In the genomic region with DNA sequence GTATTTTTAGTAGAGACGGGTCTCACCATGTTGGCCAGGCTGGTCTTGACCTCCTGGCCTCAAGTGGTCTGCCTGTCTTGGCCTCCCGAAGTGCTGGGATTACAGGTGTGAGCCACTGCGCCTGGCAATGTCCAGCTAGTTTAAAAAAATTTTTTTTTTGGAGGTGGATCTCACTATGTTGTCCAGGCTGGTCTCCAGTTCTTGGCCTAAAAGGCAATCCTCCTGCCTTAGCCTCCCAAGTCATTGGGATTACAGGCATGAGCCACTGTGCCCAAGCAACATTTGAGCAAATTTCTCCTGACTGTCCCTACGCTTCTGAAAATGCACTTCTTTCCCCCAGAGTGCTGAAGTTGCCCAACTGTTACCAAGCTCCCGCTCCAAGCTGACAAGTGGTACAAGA, we compare ENCODE assay signal across 15 cellular contexts. TPM values are rescaled to one million over a fixed set of nuclear protein-coding genes. Genes with fewer than 3 reads are reported as not detected.
DNase-seq lines count a peak whose midpoint lies in the region; ATAC-seq, FAIRE-seq and TF ChIP-seq lines count a peak whose summit lies in the region.
"Had no signal": no experiment of that assay in that cellular context is flagged by ENCODE, and none has a peak within 500 bp of the region (broad histone marks: within the 10 kb centered on the region; RNA-seq: fewer than 3 reads in every experiment).

No MANE protein-coding gene starts in this region.

- H3K4me1 ChIP-seq in breast epithelium (peaks cover 18 to 52% of the 10 kb centered on the region in 2 donors), small intestine (ENCODE audit: control insufficient read depth in 2 of 2, insufficient read depth in 1 of 2, low read depth in 1 of 2, low read length in 1 of 2) (peaks cover 30 to 52% of the 10 kb centered on the region in 2 donors), GM23338 (ENCODE audit: insufficient read depth) (peaks cover 8% of the 10 kb centered on the region; the same call in 1 of the 2 replicates)

- peak overlapping the region; percentile 97 for H3K27ac Mint-ChIP-seq in activated CD4-positive, alpha-beta T cell treated with anti-CD3 and anti-CD28 coated beads for 36 hours
- H3K27ac Mint-ChIP-seq in IgD-negative memory B cell (peak overlapping the region; percentile 59 to 80 (median 63)), GM23338 (no peak overlapping the region)

- no peaks in the 10 kb centered on the region for H3K27me3 Mint-ChIP-seq in activated CD4-positive, alpha-beta T cell treated with anti-CD3 and anti-CD28 coated beads for 36 hours
- H3K27me3 Mint-ChIP-seq in IgD-negative memory B cell (no peaks in the 10 kb centered on the region), GM23338 (ENCODE audit: insufficient read depth, low read depth, poor library complexity) (peaks cover 6% of the 10 kb centered on the region)
- H3K27me3 Mint-ChIP-seq: brain had no signal

- H3K9me3 ChIP-seq in breast epithelium (no peaks in the 10 kb centered on the region), small intestine (ENCODE audit: control insufficient read depth, low read depth) (no peaks in the 10 kb centered on the region)

- peaks cover 81% of the 10 kb centered on the region for H3K36me3 Mint-ChIP-seq in activated CD4-positive, alpha-beta T cell treated with anti-CD3 and anti-CD28 coated beads for 36 hours (ENCODE audit: low read depth)
- H3K36me3 Mint-ChIP-seq in IgD-negative memory B cell (peaks cover 10% of the 10 kb centered on the region), GM23338 (ENCODE audit: low read depth) (no peaks in the 10 kb centered on the region; the same call in 1 of the 3 replicates)

- no peak for FAIRE-seq in small intestine (lab: Jason Lieb, UNC)
- FAIRE-seq: A204.1, kidney had no signal

- POLR2A ChIA-PET in activated CD4-positive, alpha-beta T cell treated with anti-CD3 and anti-CD28 coated beads for 36 hours (lab: Charles Lee): interaction anchor here (0.6 to 1.0 kb wide), 3 partner anchors 8 to 86 kb away, joined by 3 to 6 read pairs (median 5); a partner anchor contains a TSS

- intact Hi-C loops in activated CD4-positive, alpha-beta T cell treated with anti-CD3 and anti-CD28 coated beads for 36 hours (cut with DNase I, micrococcal nuclease): no loop called here
- intact Hi-C loops in breast epithelium (cut with DNase I; ENCODE audit: low total_unique reads): no loop called here

- no peak for TF ChIP-seq POLR2A in breast epithelium (IDR thresholded peaks at IDR 0.05)

- H3K9me3 Mint-ChIP-seq in activated CD4-positive, alpha-beta T cell treated with anti-CD3 and anti-CD28 coated beads for 36 hours (ENCODE audit: low read depth): peaks cover 2% of the 10 kb centered on the region
- H3K9me3 Mint-ChIP-seq in IgD-negative memory B cell (no peaks in the 10 kb centered on the region), GM23338 (no peaks in the 10 kb centered on the region)
- H3K9me3 Mint-ChIP-seq: brain had no signal

- H3K4me3 Mint-ChIP-seq in activated CD4-positive, alpha-beta T cell treated with anti-CD3 and anti-CD28 coated beads for 36 hours: peak overlapping the region; percentile 42
- H3K4me3 Mint-ChIP-seq in IgD-negative memory B cell (peak overlapping the region in 3 of 4 donors; percentile 28 to 88 (median 46)), GM23338 (no peak overlapping the region)
- H3K4me3 Mint-ChIP-seq: brain had no signal

- H3K9me2 ChIP-seq in GM23338 (ENCODE audit: insufficient read depth): no peaks in the 10 kb centered on the region

- TF ChIP-seq CTCF in breast epithelium (IDR thresholded peaks at IDR 0.05): no peak
- TF ChIP-seq CTCF in GM23338 (conservative IDR thresholded peaks at IDR 0.05; ENCODE audit: low read depth in 2 of 2): no peak
- TF ChIP-seq CTCF in foreskin fibroblast (IDR thresholded peaks at IDR 0.05; ENCODE audit: low read depth, low read length): no peak

- ATAC-seq in activated CD4-positive, alpha-beta T cell treated with anti-CD3 and anti-CD28 coated beads for 36 hours: no peak
- ATAC-seq in HG03175 (IDR thresholded peaks at IDR 0.05; ENCODE audit: unreplicated experiment) (no peak), GM23338 (no peak)

- peaks cover 88% of the 10 kb centered on the region for H3K4me1 Mint-ChIP-seq in activated CD4-positive, alpha-beta T cell treated with anti-CD3 and anti-CD28 coated beads for 36 hours
- peaks cover 57 to 75% (median 68%) of the 10 kb centered on the region in 3 donors for H3K4me1 Mint-ChIP-seq in IgD-negative memory B cell
- H3K4me1 Mint-ChIP-seq in GM23338: peaks cover 16% of the 10 kb centered on the region; the same call in 2 of the 3 replicates

- peaks cover 37% of the 10 kb centered on the region for H3K79me2 ChIP-seq in GM23338 (replicated peaks; ENCODE audit: insufficient read depth)

- H3F3A ChIP-seq in GM23338 (replicated peaks; ENCODE audit: low read depth): no peaks in the 10 kb centered on the region

- no peak for DNase-seq in activated CD4-positive, alpha-beta T cell treated with anti-CD3 and anti-CD28 coated beads for 36 hours
- DNase-seq in activated CD4-positive, alpha-beta T cell treated with anti-CD3 and anti-CD28 coated beads, Interleukin-2, amount 50 U/mL, for 48 hours: no peak
- DNase-seq in breast epithelium (ENCODE audit: low spot score in 2 of 2) (no peak), small intestine (no peak), GM23338 (ENCODE audit: low spot score) (no peak), foreskin fibroblast (no peak)
- DNase-seq: effector CD8-positive, alpha-beta T cell; kidney; NCI-H446; T-helper 9 cell had no signal

- no peak overlapping the region for H3K4me2 ChIP-seq in GM23338

- H3K27me3 ChIP-seq in breast epithelium (no peaks in the 10 kb centered on the region), small intestine (ENCODE audit: control insufficient read depth in 2 of 2, insufficient read depth in 2 of 2, low read length in 2 of 2) (no peaks in the 10 kb centered on the region), GM23338 (ENCODE audit: insufficient read depth) (no peaks in the 10 kb centered on the region)

- H3K4me3 ChIP-seq in breast epithelium: no peak overlapping the region
- H3K4me3 ChIP-seq in small intestine (ENCODE audit: low read depth in 1 of 2, low read length in 2 of 2): no peak overlapping the region
- no peak overlapping the region for H3K4me3 ChIP-seq in GM23338
- no peak overlapping the region for H3K4me3 ChIP-seq in foreskin fibroblast (ENCODE audit: low read depth in 1 of 2, low read length in 2 of 2)

- no peak overlapping the region for H2AFZ ChIP-seq in GM23338

- peaks cover 21% of the 10 kb centered on the region for H4K20me1 ChIP-seq in GM23338 (replicated peaks; ENCODE audit: insufficient read depth)

- H3K36me3 ChIP-seq in breast epithelium: no peaks in the 10 kb centered on the region
- H3K36me3 ChIP-seq in small intestine (ENCODE audit: control insufficient read depth in 2 of 2, insufficient read depth in 2 of 2, low read length in 2 of 2): no peaks in the 10 kb centered on the region
- H3K36me3 ChIP-seq in GM23338 (ENCODE audit: insufficient read depth): no peaks in the 10 kb centered on the region

- CTCF ChIA-PET in activated CD4-positive, alpha-beta T cell treated with anti-CD3 and anti-CD28 coated beads for 36 hours (lab: Charles Lee): interaction anchor here (1.7 to 4.7 kb wide), 2 partner anchors 8 to 32 kb away, joined by 6 to 24 read pairs; a partner anchor contains a TSS

- 93 to 97% (median 96%) methylated on average over 5 of the region's 5 CpGs for WGBS in small intestine, 3 donors

- H3K27ac ChIP-seq in breast epithelium (peak overlapping the region; percentile 30 to 91), small intestine (ENCODE audit: low read depth in 1 of 2, low read length in 1 of 2) (peak overlapping the region; percentile 0 to 37), GM23338 (ENCODE audit: low read depth) (no peak overlapping the region)

TF ChIP-seq in GM23338, 12 proteins besides CTCF, POLR2A, EP300 and RAD21 (continues in another document):
- no peak for TF ChIP-seq JUNB (IDR thresholded peaks at IDR 0.05; ENCODE audit: unreplicated experiment)
- TF ChIP-seq, protein P1, sequence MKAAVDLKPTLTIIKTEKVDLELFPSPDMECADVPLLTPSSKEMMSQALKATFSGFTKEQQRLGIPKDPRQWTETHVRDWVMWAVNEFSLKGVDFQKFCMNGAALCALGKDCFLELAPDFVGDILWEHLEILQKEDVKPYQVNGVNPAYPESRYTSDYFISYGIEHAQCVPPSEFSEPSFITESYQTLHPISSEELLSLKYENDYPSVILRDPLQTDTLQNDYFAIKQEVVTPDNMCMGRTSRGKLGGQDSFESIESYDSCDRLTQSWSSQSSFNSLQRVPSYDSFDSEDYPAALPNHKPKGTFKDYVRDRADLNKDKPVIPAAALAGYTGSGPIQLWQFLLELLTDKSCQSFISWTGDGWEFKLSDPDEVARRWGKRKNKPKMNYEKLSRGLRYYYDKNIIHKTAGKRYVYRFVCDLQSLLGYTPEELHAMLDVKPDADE (IDR thresholded peaks at IDR 0.05): no peak

RNA-seq across cellular contexts. Expression of a gene that starts 8.0 kb away (rescaled TPM):
- total RNA-seq in activated CD4-positive, alpha-beta T cell treated with anti-CD3 and anti-CD28 coated beads for 36 hours: 10 to 100 TPM; 50.3 to 52.5 TPM
- 31.5 TPM for polyA plus RNA-seq in IgD-negative memory B cell
- total RNA-seq in breast epithelium: 10 to 100 TPM in 1 of 3 donors, 1 to 10 TPM in 2; 4.3 to 12.3 (median 6.9) TPM
- 10 to 100 TPM; 10.8 to 19.2 (median 11.3) TPM for polyA plus RNA-seq in small intestine
- 3.9 and 4.9 TPM in 2 replicates for total RNA-seq in GM23338 (2014; rRNA removed; shearing (Covaris generic))
- 1.3 and 1.4 TPM in 2 replicates for polyA plus RNA-seq in GM23338 (2016; fragmentation: Nextera tagmentation; extraction: Ambion mirVana)

RNA-seq across cellular contexts. Expression of a gene that starts 46.9 kb away (rescaled TPM):
- total RNA-seq in activated CD4-positive, alpha-beta T cell treated with anti-CD3 and anti-CD28 coated beads for 36 hours: under 1 TPM; 0.21 to 0.25 TPM
- polyA plus RNA-seq in IgD-negative memory B cell: 0.34 TPM
- total RNA-seq in breast epithelium: under 1 TPM in 1 of 3 donors, not detected in 2; 0.44 TPM
- under 1 TPM in 1 of 3 donors, not detected in 2; 0.04 TPM for polyA plus RNA-seq in small intestine
- not detected in 2 replicates for total RNA-seq in GM23338 (2014; rRNA removed; shearing (Covaris generic))
- polyA plus RNA-seq in GM23338 (2016; fragmentation: Nextera tagmentation; extraction: Ambion mirVana): 0.23 TPM in 1 of 2 replicates, not detected in the other
- total RNA-seq: kidney had no signal
- polyA plus RNA-seq: neural cell had no signal
